Comparison of ENCODE assay signal across 21 cellular contexts in the genomic region with DNA sequence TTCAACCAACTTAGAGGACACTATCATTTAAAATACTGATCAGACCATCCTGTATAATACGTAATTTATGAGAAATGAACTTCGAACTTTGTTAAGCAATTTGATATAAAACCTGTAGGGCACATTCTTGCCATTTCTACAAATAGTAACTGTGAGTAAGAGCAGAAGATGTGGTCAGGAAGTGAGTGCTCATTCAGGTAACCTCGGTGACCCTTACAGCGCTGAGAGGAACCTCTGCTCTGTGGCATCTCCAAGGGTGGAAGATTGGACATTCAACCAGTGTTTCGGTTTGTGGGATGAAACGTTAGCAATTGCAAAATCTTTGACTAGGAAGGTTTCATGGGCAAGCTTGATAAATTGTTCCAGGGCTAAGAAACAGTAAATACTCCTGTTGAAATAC.
DNase-seq lines count a peak whose midpoint lies in the region; TF ChIP-seq lines count a peak whose summit lies in the region.
"Had no signal": no experiment of that assay in that cellular context is flagged by ENCODE, and none has a peak within 500 bp of the region (broad histone marks: within the 10 kb centered on the region; RNA-seq: fewer than 3 reads in every experiment).

No MANE protein-coding gene starts in this region.

- POLR2A ChIA-PET in RWPE1 (lab: Yijun Ruan, JAX; ENCODE audit: low non-redundant PET): no interaction called here
- POLR2A ChIA-PET in HEK293T (lab: Yijun Ruan, JAX): no interaction called here

- DNase-seq in M059J (ENCODE audit: low read depth) (peak; percentile 3), MV-4-11 (lab: John Stamatoyannopoulos, UW) (peak; percentile 39), RWPE1 (ENCODE audit: low spot score) (peak; percentile 11), substantia nigra (lab: John Stamatoyannopoulos, UW) (no peak), HEK293T (ENCODE audit: extremely low spot score) (no peak)
- no peak for DNase-seq in activated CD4-positive, alpha-beta T cell treated with anti-CD3 and anti-CD28 coated beads for 4 hours
- DNase-seq: 8988T; ACHN; AML-193; BE2C; CD4-positive, alpha-beta T cell; CD8-positive, alpha-beta memory T cell; DMS 273 treated with DMSO at 0.1 percent for 48 hours; DMS79; EL; GDM1; GOT3; H7; HCEC 1CT had no signal

- CTCF ChIA-PET in RWPE1 (lab: Yijun Ruan, JAX): no interaction called here
- CTCF ChIA-PET in HEK293T (lab: Yijun Ruan, JAX): no interaction called here

- no peak overlapping the region for H3K27ac ChIP-seq in RWPE1
- no peak overlapping the region for H3K27ac ChIP-seq in substantia nigra (ENCODE audit: low read depth, low read length, poor library complexity, severe bottlenecking)
- H3K27ac ChIP-seq: A549; BLaER1 treated with 17β-estradiol and CSF1 and Interleukin-3, amounts not matched to agents 10 nM and 100 nM had no signal

- no peak for TF ChIP-seq CTCF in RWPE1 (conservative IDR thresholded peaks at IDR 0.05; ENCODE audit: low read depth)

TF ChIP-seq in HEK293T, 16 proteins besides CTCF, POLR2A, EP300 and RAD21:
- TF ChIP-seq FOXA1 (IDR thresholded peaks at IDR 0.05) (no peak), ZNF384 (IDR thresholded peaks at IDR 0.05) (no peak), SP1 (IDR thresholded peaks at IDR 0.05) (no peak), ELF4 (IDR thresholded peaks at IDR 0.05) (no peak), LEF1 (IDR thresholded peaks at IDR 0.05; ENCODE audit: borderline replicate concordance) (no peak), PKNOX1 (IDR thresholded peaks at IDR 0.05) (no peak), FOXM1 (IDR thresholded peaks at IDR 0.05; ENCODE audit: borderline replicate concordance) (no peak), NFRKB (IDR thresholded peaks at IDR 0.05) (no peak), SUZ12 (IDR thresholded peaks at IDR 0.05) (no peak), BHLHE40 (IDR thresholded peaks at IDR 0.05; ENCODE audit: borderline replicate concordance) (no peak), L3MBTL2 (conservative IDR thresholded peaks at IDR 0.05) (no peak), HDGF (IDR thresholded peaks at IDR 0.05; ENCODE audit: borderline replicate concordance) (no peak), ARNT (IDR thresholded peaks at IDR 0.05) (no peak)

Comparison
In these comparisons a context has a peak if more than half of its experiments do, and no peak if none do; other contexts are left out.
1. DNase-seq: peak in M059J (single experiment), MV-4-11 (single experiment) and RWPE1 (single experiment); none in substantia nigra (0 of 49), activated CD4-positive, alpha-beta T cell treated with anti-CD3 and anti-CD28 coated beads for 4 hours (0 of 2) and HEK293T (single experiment).